1 cellular context compared by ENCODE assay signal in genomic region chr15:31004220-31004733, GRCh38.
TF ChIP-seq lines count a peak whose summit lies in the region.

No MANE protein-coding gene starts in this region.

TF ChIP-seq in IMR-90, 13 proteins besides CTCF, POLR2A, EP300 and RAD21 (continued from another document):
- TF ChIP-seq ELK1 (IDR thresholded peaks at IDR 0.05; ENCODE audit: borderline replicate concordance, low read depth, low read length) (no peak), SMC3 (IDR thresholded peaks at IDR 0.05; ENCODE audit: low read depth, low read length) (no peak), CEBPB (IDR thresholded peaks at IDR 0.05; ENCODE audit: low read depth, low read length) (no peak), NFE2L2 (IDR thresholded peaks at IDR 0.05; ENCODE audit: low read depth, low read length) (no peak), MAFK (IDR thresholded peaks at IDR 0.05; ENCODE audit: low read depth, low read length) (no peak), MXI1 (IDR thresholded peaks at IDR 0.05; ENCODE audit: borderline replicate concordance, low read depth, low read length) (no peak)
